In the genomic region with DNA sequence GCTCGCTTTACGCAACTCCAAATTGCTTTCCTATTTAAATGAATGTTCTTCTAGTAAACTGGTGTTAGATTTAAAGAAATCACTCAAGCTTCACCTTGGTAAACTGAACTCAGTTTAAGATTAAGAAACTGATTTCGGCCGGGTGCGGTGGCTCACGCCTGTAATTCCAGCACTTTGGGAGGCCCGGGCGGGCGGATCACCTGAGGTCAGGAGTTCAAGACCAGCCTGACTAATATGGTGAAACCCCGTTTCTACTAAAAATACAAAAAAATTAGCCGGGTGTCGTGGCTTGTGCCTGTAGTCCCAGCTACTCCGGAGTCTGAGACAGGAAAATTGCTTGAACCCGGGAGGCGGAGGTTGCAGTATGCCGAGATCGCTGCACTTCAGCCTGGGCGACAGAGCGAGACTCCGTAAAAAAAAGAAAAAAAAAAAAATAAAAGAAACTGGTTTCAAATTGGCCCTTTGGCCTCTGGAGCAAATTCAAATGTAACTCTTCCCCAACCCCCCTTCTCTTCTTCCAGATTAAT, we compare ENCODE assay signal across 1 cellular context.
TF ChIP-seq lines count a peak whose summit lies in the region.

No MANE protein-coding gene starts in this region.

TF ChIP-seq in K562, 482 proteins besides CTCF, POLR2A, EP300 and RAD21:
- TF ChIP-seq ZFX (CRISPR knock-in tag; IDR thresholded peaks at IDR 0.05) (0 out of 2 replicates have a peak, but pooled peaks have one; percentile 28), KLF6 (CRISPR knock-in tag; IDR thresholded peaks at IDR 0.05; ENCODE audit: borderline replicate concordance) (no peak), TRIM24 (IDR thresholded peaks at IDR 0.05) (0 out of 4 replicates have a peak, but pooled peaks of 1 of the 2 experiments have one; percentile 5), CEBPB (tag; IDR thresholded peaks at IDR 0.05) (0 out of 2 replicates have a peak, but pooled peaks have one; percentile 6), POLR2B (IDR thresholded peaks at IDR 0.05; ENCODE audit: low read depth, partially characterized antibody) (no peak), THRAP3 (IDR thresholded peaks at IDR 0.05; ENCODE audit: borderline replicate concordance) (0 out of 2 replicates have a peak, but pooled peaks have one; percentile 49), RBFOX2 (IDR thresholded peaks at IDR 0.05; ENCODE audit: low read depth, low read length) (peak; percentile 1; the same call in 1 of the 2 replicates), BRD9 (IDR thresholded peaks at IDR 0.05; ENCODE audit: low read depth, partially characterized antibody) (peak; percentile 16)
- TF ChIP-seq, protein P1, sequence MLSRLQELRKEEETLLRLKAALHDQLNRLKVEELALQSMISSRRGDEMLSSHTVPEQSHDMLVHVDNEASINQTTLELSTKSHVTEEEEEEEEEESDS (CRISPR knock-in tag; IDR thresholded peaks at IDR 0.05), result no peak
- TF ChIP-seq, protein P2, sequence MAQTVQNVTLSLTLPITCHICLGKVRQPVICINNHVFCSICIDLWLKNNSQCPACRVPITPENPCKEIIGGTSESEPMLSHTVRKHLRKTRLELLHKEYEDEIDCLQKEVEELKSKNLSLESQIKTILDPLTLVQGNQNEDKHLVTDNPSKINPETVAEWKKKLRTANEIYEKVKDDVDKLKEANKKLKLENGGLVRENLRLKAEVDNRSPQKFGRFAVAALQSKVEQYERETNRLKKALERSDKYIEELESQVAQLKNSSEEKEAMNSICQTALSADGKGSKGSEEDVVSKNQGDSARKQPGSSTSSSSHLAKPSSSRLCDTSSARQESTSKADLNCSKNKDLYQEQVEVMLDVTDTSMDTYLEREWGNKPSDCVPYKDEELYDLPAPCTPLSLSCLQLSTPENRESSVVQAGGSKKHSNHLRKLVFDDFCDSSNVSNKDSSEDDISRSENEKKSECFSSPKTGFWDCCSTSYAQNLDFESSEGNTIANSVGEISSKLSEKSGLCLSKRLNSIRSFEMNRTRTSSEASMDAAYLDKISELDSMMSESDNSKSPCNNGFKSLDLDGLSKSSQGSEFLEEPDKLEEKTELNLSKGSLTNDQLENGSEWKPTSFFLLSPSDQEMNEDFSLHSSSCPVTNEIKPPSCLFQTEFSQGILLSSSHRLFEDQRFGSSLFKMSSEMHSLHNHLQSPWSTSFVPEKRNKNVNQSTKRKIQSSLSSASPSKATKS (CRISPR knock-in tag; IDR thresholded peaks at IDR 0.05), result no peak
- TF ChIP-seq, protein P3, sequence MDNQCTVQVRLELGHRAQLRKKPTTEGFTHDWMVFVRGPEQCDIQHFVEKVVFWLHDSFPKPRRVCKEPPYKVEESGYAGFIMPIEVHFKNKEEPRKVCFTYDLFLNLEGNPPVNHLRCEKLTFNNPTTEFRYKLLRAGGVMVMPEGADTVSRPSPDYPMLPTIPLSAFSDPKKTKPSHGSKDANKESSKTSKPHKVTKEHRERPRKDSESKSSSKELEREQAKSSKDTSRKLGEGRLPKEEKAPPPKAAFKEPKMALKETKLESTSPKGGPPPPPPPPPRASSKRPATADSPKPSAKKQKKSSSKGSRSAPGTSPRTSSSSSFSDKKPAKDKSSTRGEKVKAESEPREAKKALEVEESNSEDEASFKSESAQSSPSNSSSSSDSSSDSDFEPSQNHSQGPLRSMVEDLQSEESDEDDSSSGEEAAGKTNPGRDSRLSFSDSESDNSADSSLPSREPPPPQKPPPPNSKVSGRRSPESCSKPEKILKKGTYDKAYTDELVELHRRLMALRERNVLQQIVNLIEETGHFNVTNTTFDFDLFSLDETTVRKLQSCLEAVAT (IDR thresholded peaks at IDR 0.05), result peak in 1 of 2 experiments; percentile 78; a peak in 2 of 4 replicates
- TF ChIP-seq, protein P4, sequence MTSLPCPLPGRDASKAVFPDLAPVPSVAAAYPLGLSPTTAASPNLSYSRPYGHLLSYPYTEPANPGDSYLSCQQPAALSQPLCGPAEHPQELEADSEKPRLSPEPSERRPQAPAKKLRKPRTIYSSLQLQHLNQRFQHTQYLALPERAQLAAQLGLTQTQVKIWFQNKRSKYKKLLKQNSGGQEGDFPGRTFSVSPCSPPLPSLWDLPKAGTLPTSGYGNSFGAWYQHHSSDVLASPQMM (CRISPR knock-in tag; IDR thresholded peaks at IDR 0.05), result no peak
